20 cellular contexts compared by ENCODE assay signal in genomic region chr1:241235236-241235897, GRCh38.
DNase-seq lines count a peak whose midpoint lies in the region; ATAC-seq and TF ChIP-seq lines count a peak whose summit lies in the region.
"Had no signal": no experiment of that assay in that cellular context is flagged by ENCODE, and none has a peak within 500 bp of the region (broad histone marks: within the 10 kb centered on the region; RNA-seq: fewer than 3 reads in every experiment).

No MANE protein-coding gene starts in this region.

- no peak overlapping the region for H3K4me3 Mint-ChIP-seq in CD8-positive, alpha-beta T cell
- H3K4me3 Mint-ChIP-seq: memory B cell, T-helper 17 cell had no signal

- TF ChIP-seq CTCF in PC-3 (conservative IDR thresholded peaks at IDR 0.05; ENCODE audit: low read depth, low read length) (no peak), brain microvascular endothelial cell (IDR thresholded peaks at IDR 0.05; ENCODE audit: low read depth, low read length, missing control alignments) (no peak)
- no peak for TF ChIP-seq CTCF in CD8-positive, alpha-beta T cell (IDR thresholded peaks at IDR 0.05)

- peak; percentile 15 for DNase-seq in H7
- DNase-seq in PC-3, result no peak
- peak; percentile 49 for DNase-seq in globus pallidus (ENCODE audit: low spot score)
- peak; percentile 41 for DNase-seq in occipital lobe (lab: John Stamatoyannopoulos, UW)
- no peak for DNase-seq in brain microvascular endothelial cell
- no peak for DNase-seq in CD8-positive, alpha-beta T cell
- DNase-seq: activated CD4-positive, alpha-beta T cell treated with anti-CD3 and anti-CD28 coated beads for 1 hour; activated naive CD4-positive, alpha-beta T cell; DMS79 treated with DMSO at 0.1 percent for 48 hours; effector CD4-positive, alpha-beta T cell; Karpas-422; NCI-H2029 treated with DMSO at 0.1 percent for 48 hours; sigmoid colon; T-helper 17 cell had no signal

- H3K79me2 ChIP-seq in PC-3 (ENCODE audit: low read length), result no peaks in the 10 kb centered on the region

- H3K27me3 ChIP-seq in H7 (ENCODE audit: control insufficient read depth, insufficient read depth, low read length), result no peaks in the 10 kb centered on the region
- peaks cover 87% of the 10 kb centered on the region for H3K27me3 ChIP-seq in PC-3 (ENCODE audit: low read length)
- H3K27me3 ChIP-seq in brain microvascular endothelial cell (replicated peaks), result no peaks in the 10 kb centered on the region
- no peaks in the 10 kb centered on the region for H3K27me3 ChIP-seq in CD8-positive, alpha-beta T cell (ENCODE audit: insufficient read depth, low read length)
- H3K27me3 ChIP-seq: BLaER1, body of pancreas, neutrophil, sigmoid colon had no signal

- no peak overlapping the region for H3K27ac ChIP-seq in PC-3 (ENCODE audit: low read length)
- H3K27ac ChIP-seq in brain microvascular endothelial cell, result no peak overlapping the region
- H3K27ac ChIP-seq in CD8-positive, alpha-beta T cell (ENCODE audit: low read depth, low read length), result no peak overlapping the region
- H3K27ac ChIP-seq: BLaER1, body of pancreas, neutrophil, sigmoid colon had no signal

- H3F3A ChIP-seq in PC-3 (ENCODE audit: low read length, unreplicated experiment), result no peaks in the 10 kb centered on the region

- no peaks in the 10 kb centered on the region for H4K20me1 ChIP-seq in PC-3 (ENCODE audit: low read length)
- H4K20me1 ChIP-seq: BLaER1 had no signal

- no peaks in the 10 kb centered on the region for H3K36me3 Mint-ChIP-seq in CD8-positive, alpha-beta T cell

- H3K9me3 ChIP-seq in PC-3 (ENCODE audit: low read length), result no peaks in the 10 kb centered on the region
- no peaks in the 10 kb centered on the region for H3K9me3 ChIP-seq in CD8-positive, alpha-beta T cell (ENCODE audit: low read length)
- H3K9me3 ChIP-seq: BLaER1, body of pancreas, neutrophil, sigmoid colon had no signal

- no peak overlapping the region for H3K9ac ChIP-seq in PC-3 (ENCODE audit: low read length)
- H3K9ac ChIP-seq: BLaER1 had no signal

- CTCF ChIA-PET in PC-3 (lab: Charles Lee), result interaction anchor here (0.6 kb wide), 1 partner anchor 260 kb away, joined by 3 read pairs; no protein-coding TSS in a partner anchor
- CTCF ChIA-PET in CD8-positive, alpha-beta T cell (lab: Charles Lee), result no interaction called here

- no peak overlapping the region for H3K27ac Mint-ChIP-seq in CD8-positive, alpha-beta T cell
- H3K27ac Mint-ChIP-seq: memory B cell, T-helper 17 cell had no signal

- H3K27me3 Mint-ChIP-seq in CD8-positive, alpha-beta T cell (ENCODE audit: low read depth), result peaks cover 2% of the 10 kb centered on the region
- H3K27me3 Mint-ChIP-seq: memory B cell, T-helper 17 cell had no signal

- H3K4me3 ChIP-seq in H7 (ENCODE audit: insufficient read depth, low read depth, low read length) (no peak overlapping the region), PC-3 (ENCODE audit: low read length) (no peak overlapping the region), brain microvascular endothelial cell (ENCODE audit: low read depth, low read length) (no peak overlapping the region)
- H3K4me3 ChIP-seq in CD8-positive, alpha-beta T cell (ENCODE audit: low read depth, low read length), result no peak overlapping the region
- H3K4me3 ChIP-seq: BLaER1, body of pancreas, sigmoid colon had no signal

- in situ Hi-C loops in brain microvascular endothelial cell (cut with HindIII; ENCODE audit: low pct_ligation_motif_present, low sequenced_read_pairs), result no loop called here

- POLR2A ChIA-PET in PC-3 (lab: Charles Lee; ENCODE audit: unreplicated experiment), result no interaction called here
- POLR2A ChIA-PET in CD8-positive, alpha-beta T cell (lab: Charles Lee), result no interaction called here

- no peaks in the 10 kb centered on the region for H3K4me1 Mint-ChIP-seq in CD8-positive, alpha-beta T cell (ENCODE audit: low read depth)
- H3K4me1 Mint-ChIP-seq: memory B cell, T-helper 17 cell had no signal

- H3K9me3 Mint-ChIP-seq in CD8-positive, alpha-beta T cell, result peaks cover 4% of the 10 kb centered on the region
- H3K9me3 Mint-ChIP-seq: memory B cell had no signal

- H3K4me2 ChIP-seq in PC-3 (ENCODE audit: low read length), result peak overlapping the region; percentile 21; the same call in 1 of the 2 replicates
- H3K4me2 ChIP-seq: BLaER1 had no signal

- intact Hi-C loops in PC-3 (cut with micrococcal nuclease), result loop anchor here (10.0 kb wide), 1 partner anchor 59 kb away; no protein-coding TSS in a partner anchor
- intact Hi-C loops in CD8-positive, alpha-beta T cell (cut with DNase I, micrococcal nuclease), result no loop called here

- ATAC-seq in PC-3 (no peak), GM18517 (IDR thresholded peaks at IDR 0.05; ENCODE audit: unreplicated experiment) (no peak)
- no peak for ATAC-seq in CD8-positive, alpha-beta T cell
- ATAC-seq: body of pancreas, Right ventricle myocardium inferior, T-helper 17 cell had no signal

- H3K36me3 ChIP-seq in H7 (replicated peaks; ENCODE audit: control insufficient read depth, insufficient read depth, low read length) (no peaks in the 10 kb centered on the region), PC-3 (ENCODE audit: low read depth, low read length) (no peaks in the 10 kb centered on the region), brain microvascular endothelial cell (replicated peaks) (no peaks in the 10 kb centered on the region)
- no peaks in the 10 kb centered on the region for H3K36me3 ChIP-seq in CD8-positive, alpha-beta T cell (ENCODE audit: insufficient read depth, low read length)
- H3K36me3 ChIP-seq: BLaER1, neutrophil, sigmoid colon had no signal

- no peaks in the 10 kb centered on the region for H3K9me2 ChIP-seq in PC-3 (replicated peaks; ENCODE audit: low read length)

- H2AFZ ChIP-seq in PC-3 (ENCODE audit: low read length), result no peak overlapping the region

- peaks cover 15% of the 10 kb centered on the region for H3K4me1 ChIP-seq in PC-3 (ENCODE audit: insufficient read depth, low read length)
- H3K4me1 ChIP-seq in CD8-positive, alpha-beta T cell (ENCODE audit: insufficient read depth, low read length), result no peaks in the 10 kb centered on the region
- H3K4me1 ChIP-seq: BLaER1, body of pancreas, sigmoid colon had no signal

- no TSS peak for BruUV-seq in PC-3 (replicated peaks; lab: Mats Ljungman, UMichigan)

Comparison
In these comparisons a context has a peak if more than half of its experiments do, and no peak if none do; other contexts are left out.
1. DNase-seq: peak in H7 (single experiment), globus pallidus (single experiment) and occipital lobe (single experiment); none in PC-3 (single experiment), brain microvascular endothelial cell (single experiment) and CD8-positive, alpha-beta T cell (0 of 7).